17 cellular contexts compared by ENCODE assay signal in the genomic region with DNA sequence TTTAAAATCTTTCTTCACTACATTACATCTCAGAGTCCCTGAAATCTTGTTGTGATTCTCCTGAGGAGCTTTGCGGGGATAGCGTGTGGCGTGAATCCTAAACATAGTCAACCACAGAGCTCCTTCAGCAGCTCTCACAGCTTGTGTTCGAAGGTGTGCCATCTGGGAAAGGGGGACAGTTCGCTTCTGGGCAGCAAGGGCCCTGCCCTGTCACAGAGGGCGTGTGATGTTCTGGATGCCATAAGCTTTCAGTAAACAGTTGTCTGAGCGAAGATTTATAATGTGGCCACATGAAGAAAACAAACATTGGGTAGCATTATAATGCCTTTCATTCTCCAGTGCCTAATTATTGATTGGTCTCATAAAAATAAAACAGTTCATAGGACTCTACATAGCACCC.
DNase-seq lines count a peak whose midpoint lies in the region; ATAC-seq and TF ChIP-seq lines count a peak whose summit lies in the region.
"Had no signal": no experiment of that assay in that cellular context is flagged by ENCODE, and none has a peak within 500 bp of the region (broad histone marks: within the 10 kb centered on the region; RNA-seq: fewer than 3 reads in every experiment).

No MANE protein-coding gene starts in this region.

- no peak for DNase-seq in Caco-2
- DNase-seq in colonic mucosa: peak; percentile 44
- DNase-seq in right lobe of liver: no peak
- no peak for DNase-seq in progenitor cell of endocrine pancreas (ENCODE audit: low spot score, unreplicated experiment)
- no peak for DNase-seq in glomerular visceral epithelial cell (ENCODE audit: extremely low spot score)
- DNase-seq in CD14-positive monocyte (ENCODE audit: low spot score): no peak
- DNase-seq: CD4-positive, alpha-beta memory T cell; NCI-H1092 treated with DMSO at 0.1 percent for 48 hours; NCI-H146; NCI-H2029 treated with DMSO at 0.1 percent for 48 hours; NCI-H2171; NCI-H446; NCI-H526 treated with DMSO at 0.1 percent for 48 hours had no signal

- H3K4me1 ChIP-seq in Caco-2 (peaks cover 20% of the 10 kb centered on the region), colonic mucosa (no peaks in the 10 kb centered on the region), right lobe of liver (peaks cover 0 to 43% (median 13%) of the 10 kb centered on the region in 4 donors)

- H3K4me3 ChIP-seq in Caco-2 (ENCODE audit: low read depth, low read length): no peak overlapping the region
- H3K4me3 ChIP-seq in colonic mucosa: no peak overlapping the region
- no peak overlapping the region for H3K4me3 ChIP-seq in right lobe of liver
- H3K4me3 ChIP-seq: A549 had no signal

- no peaks in the 10 kb centered on the region for H3K9me3 ChIP-seq in Caco-2
- H3K9me3 ChIP-seq in colonic mucosa: no peaks in the 10 kb centered on the region
- no peaks in the 10 kb centered on the region for H3K9me3 ChIP-seq in right lobe of liver
- H3K9me3 ChIP-seq: A549 had no signal

- no TSS peak for BruUV-seq in Caco-2 (replicated peaks; lab: Mats Ljungman, UMichigan)

- H3K4me3 Mint-ChIP-seq in Caco-2 (ENCODE audit: unreplicated experiment): no peak overlapping the region
- no peak overlapping the region for H3K4me3 Mint-ChIP-seq in progenitor cell of endocrine pancreas (ENCODE audit: low read depth)
- no peak overlapping the region for H3K4me3 Mint-ChIP-seq in CD14-positive monocyte
- H3K4me3 Mint-ChIP-seq: CD4-positive, alpha-beta memory T cell had no signal

- H3K27ac ChIP-seq in colonic mucosa (peak overlapping the region; percentile 79), right lobe of liver (peak overlapping the region; percentile 34 to 57 (median 35))
- H3K27ac ChIP-seq: A549, HL-60 had no signal

- POLR2A ChIA-PET in Caco-2 (lab: Charles Lee): no interaction called here

- TF ChIP-seq POLR2A in right lobe of liver (IDR thresholded peaks at IDR 0.05): no peak

- CTCF ChIA-PET in Caco-2 (lab: Charles Lee): no interaction called here

- H3K36me3 ChIP-seq in Caco-2 (ENCODE audit: control insufficient read depth, insufficient read depth, low read length) (no peaks in the 10 kb centered on the region), colonic mucosa (no peaks in the 10 kb centered on the region), right lobe of liver (peaks cover 0 to 63% (median 27%) of the 10 kb centered on the region in 4 donors)

- H3K9me3 Mint-ChIP-seq in Caco-2 (ENCODE audit: unreplicated experiment) (no peaks in the 10 kb centered on the region), progenitor cell of endocrine pancreas (ENCODE audit: low read depth) (no peaks in the 10 kb centered on the region), CD14-positive monocyte (no peaks in the 10 kb centered on the region)
- H3K9me3 Mint-ChIP-seq: CD4-positive, alpha-beta memory T cell had no signal

- peaks cover 46% of the 10 kb centered on the region for H3K36me3 Mint-ChIP-seq in Caco-2 (ENCODE audit: insufficient read depth, unreplicated experiment)
- H3K36me3 Mint-ChIP-seq in progenitor cell of endocrine pancreas (ENCODE audit: insufficient read depth): peaks cover 42% of the 10 kb centered on the region
- no peaks in the 10 kb centered on the region for H3K36me3 Mint-ChIP-seq in CD14-positive monocyte
- H3K36me3 Mint-ChIP-seq: CD4-positive, alpha-beta memory T cell had no signal

- H3K4me1 Mint-ChIP-seq in Caco-2 (ENCODE audit: low read depth, unreplicated experiment): peaks cover 13% of the 10 kb centered on the region
- peaks cover 13% of the 10 kb centered on the region for H3K4me1 Mint-ChIP-seq in progenitor cell of endocrine pancreas (ENCODE audit: low read depth)
- no peaks in the 10 kb centered on the region for H3K4me1 Mint-ChIP-seq in CD14-positive monocyte

- H3K27me3 Mint-ChIP-seq in Caco-2 (ENCODE audit: insufficient read depth, unreplicated experiment) (no peaks in the 10 kb centered on the region), progenitor cell of endocrine pancreas (no peaks in the 10 kb centered on the region), CD14-positive monocyte (ENCODE audit: low read depth in 3 of 3) (no peaks in the 10 kb centered on the region)

- peak overlapping the region in 1 of 2 donors; percentile 68 for H3K9ac ChIP-seq in colonic mucosa (ENCODE audit: low read depth in 2 of 2, low read length in 2 of 2)

- WGBS in right lobe of liver (ENCODE audit: insufficient coverage, low coverage, low lambda C conversion rate, missing lambda C conversion rate): 73% methylated on average over 7 of the region's 7 CpGs

- ATAC-seq in right lobe of liver (peak; percentile 50 to 69 (median 56)), HG02759 (IDR thresholded peaks at IDR 0.05; ENCODE audit: unreplicated experiment) (no peak)
- ATAC-seq: Right ventricle myocardium inferior had no signal

- intact Hi-C loops in Caco-2 (cut with micrococcal nuclease; ENCODE audit: unreplicated experiment): loop anchor here (1.0 kb wide), 3 partner anchors 16 to 252 kb away; no protein-coding TSS in a partner anchor
- intact Hi-C loops in colonic mucosa (cut with DNase I): no loop called here
- intact Hi-C loops in right lobe of liver (cut with DNase I): no loop called here
- intact Hi-C loops in CD14-positive monocyte (cut with micrococcal nuclease): no loop called here

- no peak for TF ChIP-seq CTCF in Caco-2 (IDR thresholded peaks at IDR 0.05; ENCODE audit: insufficient read depth in 1 of 2, low read depth in 1 of 2, low read length in 1 of 2, severe bottlenecking in 1 of 2, unreplicated experiment in 1 of 2)
- no peak for TF ChIP-seq CTCF in colonic mucosa (IDR thresholded peaks at IDR 0.05)
- no peak for TF ChIP-seq CTCF in right lobe of liver (IDR thresholded peaks at IDR 0.05)
- no peak for TF ChIP-seq CTCF in progenitor cell of endocrine pancreas (IDR thresholded peaks at IDR 0.05; ENCODE audit: unreplicated experiment)
- TF ChIP-seq CTCF in CD14-positive monocyte (IDR thresholded peaks at IDR 0.05): no peak

- peak overlapping the region; percentile 23 for H3K27ac Mint-ChIP-seq in Caco-2 (ENCODE audit: unreplicated experiment)
- H3K27ac Mint-ChIP-seq in progenitor cell of endocrine pancreas: peak overlapping the region; percentile 56
- H3K27ac Mint-ChIP-seq in CD14-positive monocyte: no peak overlapping the region
- H3K27ac Mint-ChIP-seq: CD4-positive, alpha-beta memory T cell had no signal

- H3K27me3 ChIP-seq in Caco-2 (replicated peaks; ENCODE audit: control insufficient read depth, insufficient read depth, low read length): no peaks in the 10 kb centered on the region
- H3K27me3 ChIP-seq in colonic mucosa: no peaks in the 10 kb centered on the region
- no peaks in the 10 kb centered on the region for H3K27me3 ChIP-seq in right lobe of liver

Comparison
In these comparisons a context has a peak if more than half of its experiments do, and no peak if none do; other contexts are left out.
1. H3K27ac Mint-ChIP-seq: peak in Caco-2 (single experiment) and progenitor cell of endocrine pancreas (single experiment); none in CD14-positive monocyte (0 of 7).